7 cellular contexts compared by ENCODE assay signal in the genomic region with DNA sequence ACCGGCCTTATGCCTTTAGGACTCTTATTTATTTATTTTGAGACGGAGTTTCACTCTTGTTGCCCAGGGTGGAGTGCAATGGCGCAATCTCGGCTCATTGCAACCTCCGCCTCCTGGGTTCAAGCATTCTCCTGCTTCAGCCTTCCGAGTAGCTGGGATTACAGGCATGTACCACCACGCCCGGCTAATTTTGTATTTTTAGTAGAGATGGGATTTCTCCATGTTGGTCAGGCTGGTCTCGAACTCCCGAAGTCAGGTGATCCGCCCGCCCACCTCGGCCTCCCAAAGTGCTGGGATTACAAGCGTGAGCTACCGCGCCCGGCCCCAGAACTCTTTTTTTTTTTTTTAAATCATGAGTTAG. TPM values are rescaled to one million over a fixed set of nuclear protein-coding genes. Genes with fewer than 3 reads are reported as not detected.
A peak's percentile ranks its signal among the peaks of the same experiment; 100 is the strongest.
DNase-seq lines count a peak whose midpoint lies in the region; ATAC-seq and TF ChIP-seq lines count a peak whose summit lies in the region.
"Not testable (repeated sequence)": the region's sequence is repeated elsewhere in the genome, so short reads cannot be mapped to it uniquely, and the experiment has no call there.

No MANE protein-coding gene starts in this region.

- peak overlapping the region; percentile 93 for H3K27ac Mint-ChIP-seq in GM23338
- H3K27ac Mint-ChIP-seq in activated naive CD4-positive, alpha-beta T cell treated with anti-CD3 and anti-CD28 coated beads, Interleukin-2, amount 10 ng/mL, durations not matched to agents 7 days and 5 days, result peak overlapping the region; percentile 98

- peak overlapping the region; percentile 88 for H2AFZ ChIP-seq in GM23338

- not testable (repeated sequence) for TF ChIP-seq CTCF in GM23338 (conservative IDR thresholded peaks at IDR 0.05; ENCODE audit: low read depth in 2 of 2); RWPE1 (conservative IDR thresholded peaks at IDR 0.05; ENCODE audit: low read depth); dorsolateral prefrontal cortex (IDR thresholded peaks at IDR 0.05 in 54 of 56, conservative IDR thresholded peaks at IDR 0.05 in 2 of 56; ENCODE audit: low read depth in 1 of 56, partially characterized antibody in 56 of 56)

- H3K36me3 Mint-ChIP-seq in GM23338 (ENCODE audit: low read depth), result peaks cover 18% of the 10 kb centered on the region; the same call in 2 of the 3 replicates
- H3K36me3 Mint-ChIP-seq in activated naive CD4-positive, alpha-beta T cell treated with anti-CD3 and anti-CD28 coated beads, Interleukin-2, amount 10 ng/mL, durations not matched to agents 7 days and 5 days, result peaks cover 22% of the 10 kb centered on the region

- peaks cover 11% of the 10 kb centered on the region; the same call in 1 of the 2 replicates for H3K4me1 ChIP-seq in GM23338 (ENCODE audit: insufficient read depth)
- not testable (repeated sequence) for H3K4me1 ChIP-seq in right cardiac atrium (ENCODE audit: control insufficient read depth, insufficient read depth, low read length)
- H3K4me1 ChIP-seq in muscle layer of duodenum (ENCODE audit: control insufficient read depth in 1 of 2, insufficient read depth in 2 of 2, low read length in 2 of 2), result peaks cover 10 to 28% of the 10 kb centered on the region in 2 donors
- H3K4me1 ChIP-seq in skeletal muscle satellite cell (ENCODE audit: control insufficient read depth, insufficient read depth, low read length), result peaks cover 21% of the 10 kb centered on the region

- WGBS in right cardiac atrium, result 55% methylated on average over 17 of the region's 17 CpGs

- H3K27me3 ChIP-seq in GM23338 (ENCODE audit: insufficient read depth); dorsolateral prefrontal cortex; right cardiac atrium (ENCODE audit: control insufficient read depth, insufficient read depth); muscle layer of duodenum (ENCODE audit: low read depth, low read length); skeletal muscle satellite cell (ENCODE audit: control insufficient read depth, insufficient read depth, low read length): not testable (repeated sequence)

- H3F3A ChIP-seq in GM23338 (replicated peaks; ENCODE audit: low read depth), result not testable (repeated sequence)

- peak overlapping the region; percentile 57 for H3K4me3 ChIP-seq in GM23338
- H3K4me3 ChIP-seq in dorsolateral prefrontal cortex, result peak overlapping the region; percentile 44 to 95 (median 86)
- peak overlapping the region; percentile 17 for H3K4me3 ChIP-seq in right cardiac atrium (ENCODE audit: low read length)
- peak overlapping the region; percentile 70 to 94 for H3K4me3 ChIP-seq in muscle layer of duodenum (ENCODE audit: low read depth in 1 of 2, low read length in 2 of 2)
- peak overlapping the region; percentile 69 for H3K4me3 ChIP-seq in skeletal muscle satellite cell (ENCODE audit: low read length)

- intact Hi-C loops in dorsolateral prefrontal cortex (cut with DNase I); right cardiac atrium (cut with DNase I): not testable (repeated sequence)

- H3K79me2 ChIP-seq in GM23338 (replicated peaks; ENCODE audit: insufficient read depth), result peaks cover 40% of the 10 kb centered on the region

- H3K9me3 ChIP-seq in right cardiac atrium (ENCODE audit: control insufficient read depth, low read length); muscle layer of duodenum (ENCODE audit: control insufficient read depth in 1 of 2, low read length in 2 of 2); skeletal muscle satellite cell (replicated peaks; ENCODE audit: low read length): not testable (repeated sequence)

- POLR2A ChIA-PET in RWPE1 (lab: Yijun Ruan, JAX; ENCODE audit: low non-redundant PET), result interaction anchor here (0.7 to 1.5 kb wide), 7 partner anchors 14 to 180 kb away, joined by 3 to 6 read pairs (median 4); no protein-coding TSS in a partner anchor

- DNase-seq in GM23338 (ENCODE audit: low spot score); RWPE1 (ENCODE audit: low spot score); activated naive CD4-positive, alpha-beta T cell treated with anti-CD3 and anti-CD28 coated beads, Interleukin-2, amount 10 ng/mL, durations not matched to agents 7 days and 5 days; dorsolateral prefrontal cortex: not testable (repeated sequence)
- peak in 2 of 3 donors; percentile 66 to 73 for DNase-seq in right cardiac atrium

- H3K4me2 ChIP-seq in GM23338, result peak overlapping the region; percentile 32
- H3K4me2 ChIP-seq in skeletal muscle satellite cell (ENCODE audit: low read length), result peak overlapping the region; percentile 89

- peak overlapping the region; percentile 86 for H3K9ac ChIP-seq in skeletal muscle satellite cell (ENCODE audit: low read depth, low read length)

- not testable (repeated sequence) for ATAC-seq in GM23338, right cardiac atrium

- not testable (repeated sequence) for H3K9me2 ChIP-seq in GM23338 (ENCODE audit: insufficient read depth)

- not testable (repeated sequence) for H3K27me3 Mint-ChIP-seq in GM23338 (ENCODE audit: insufficient read depth, low read depth, poor library complexity)
- peaks cover 14% of the 10 kb centered on the region for H3K27me3 Mint-ChIP-seq in activated naive CD4-positive, alpha-beta T cell treated with anti-CD3 and anti-CD28 coated beads, Interleukin-2, amount 10 ng/mL, durations not matched to agents 7 days and 5 days

- peaks cover 16% of the 10 kb centered on the region; the same call in 1 of the 2 replicates for H4K20me1 ChIP-seq in GM23338 (replicated peaks; ENCODE audit: insufficient read depth)

- peaks cover 17% of the 10 kb centered on the region for H3K4me1 Mint-ChIP-seq in GM23338
- peaks cover 33% of the 10 kb centered on the region for H3K4me1 Mint-ChIP-seq in activated naive CD4-positive, alpha-beta T cell treated with anti-CD3 and anti-CD28 coated beads, Interleukin-2, amount 10 ng/mL, durations not matched to agents 7 days and 5 days

- peaks cover 11% of the 10 kb centered on the region; the same call in 2 of the 3 replicates for H3K9me3 Mint-ChIP-seq in GM23338
- not testable (repeated sequence) for H3K9me3 Mint-ChIP-seq in activated naive CD4-positive, alpha-beta T cell treated with anti-CD3 and anti-CD28 coated beads, Interleukin-2, amount 10 ng/mL, durations not matched to agents 7 days and 5 days

- not testable (repeated sequence) for H3K36me3 ChIP-seq in GM23338 (ENCODE audit: insufficient read depth); muscle layer of duodenum (ENCODE audit: control insufficient read depth in 1 of 2, insufficient read depth in 2 of 2, low read length in 2 of 2); skeletal muscle satellite cell (ENCODE audit: insufficient read depth, low read length)

- peak overlapping the region; percentile 93 for H3K4me3 Mint-ChIP-seq in GM23338
- H3K4me3 Mint-ChIP-seq in activated naive CD4-positive, alpha-beta T cell treated with anti-CD3 and anti-CD28 coated beads, Interleukin-2, amount 10 ng/mL, durations not matched to agents 7 days and 5 days, result peak overlapping the region; percentile 94

- H3K27ac ChIP-seq in GM23338 (ENCODE audit: low read depth) (peak overlapping the region; percentile 89), RWPE1 (peak overlapping the region; percentile 99), dorsolateral prefrontal cortex (peak overlapping the region; percentile 58 to 99 (median 97)), muscle layer of duodenum (ENCODE audit: low read length) (peak overlapping the region; percentile 82)
- H3K27ac ChIP-seq in right cardiac atrium (ENCODE audit: low read length), result not testable (repeated sequence)

- CTCF ChIA-PET in RWPE1 (lab: Yijun Ruan, JAX), result not testable (repeated sequence)
- CTCF ChIA-PET in activated naive CD4-positive, alpha-beta T cell treated with anti-CD3 and anti-CD28 coated beads, Interleukin-2, amount 10 ng/mL, durations not matched to agents 7 days and 5 days (lab: Charles Lee), result interaction anchor here (0.6 to 3.6 kb wide), 8 partner anchors 12 to 1599 kb away, joined by 3 to 17 read pairs (median 7); a partner anchor contains a TSS

RNA-seq across cellular contexts. Expression of a gene that starts 0.6 kb away (rescaled TPM):
- total RNA-seq in GM23338 (2014; rRNA removed; shearing (Covaris generic)), result 22.3 and 25.4 TPM in 2 replicates
- polyA plus RNA-seq in GM23338 (2016; fragmentation: Nextera tagmentation; extraction: Ambion mirVana) (9.1 and 11.5 TPM in 2 replicates), right cardiac atrium (10.0 TPM)
- total RNA-seq in dorsolateral prefrontal cortex (10 to 100 TPM; 31.4 to 60.6 (median 43.0) TPM), right cardiac atrium (10 to 100 TPM; 20.6 to 23.1 (median 21.8) TPM)
- total RNA-seq in skeletal muscle satellite cell (2012; rRNA removed), result 16.2 and 17.2 TPM in 2 replicates

Comparison
In these comparisons a context has a peak if more than half of its experiments do, and no peak if none do; other contexts are left out.
1. H3K4me3 ChIP-seq: peak in every context shown above with its lines; median percentile 86 in dorsolateral prefrontal cortex; 82 in muscle layer of duodenum; 69 in skeletal muscle satellite cell; 57 in GM23338; 17 in right cardiac atrium.